In genomic region chr5:134275822-134276221, GRCh38 we compare ENCODE assay signal across 1 cellular context.
TF ChIP-seq lines count a peak whose summit lies in the region.

No MANE protein-coding gene starts in this region.

TF ChIP-seq in GM12878, 131 proteins besides CTCF, POLR2A, EP300 and RAD21:
- TF ChIP-seq, protein P1, sequence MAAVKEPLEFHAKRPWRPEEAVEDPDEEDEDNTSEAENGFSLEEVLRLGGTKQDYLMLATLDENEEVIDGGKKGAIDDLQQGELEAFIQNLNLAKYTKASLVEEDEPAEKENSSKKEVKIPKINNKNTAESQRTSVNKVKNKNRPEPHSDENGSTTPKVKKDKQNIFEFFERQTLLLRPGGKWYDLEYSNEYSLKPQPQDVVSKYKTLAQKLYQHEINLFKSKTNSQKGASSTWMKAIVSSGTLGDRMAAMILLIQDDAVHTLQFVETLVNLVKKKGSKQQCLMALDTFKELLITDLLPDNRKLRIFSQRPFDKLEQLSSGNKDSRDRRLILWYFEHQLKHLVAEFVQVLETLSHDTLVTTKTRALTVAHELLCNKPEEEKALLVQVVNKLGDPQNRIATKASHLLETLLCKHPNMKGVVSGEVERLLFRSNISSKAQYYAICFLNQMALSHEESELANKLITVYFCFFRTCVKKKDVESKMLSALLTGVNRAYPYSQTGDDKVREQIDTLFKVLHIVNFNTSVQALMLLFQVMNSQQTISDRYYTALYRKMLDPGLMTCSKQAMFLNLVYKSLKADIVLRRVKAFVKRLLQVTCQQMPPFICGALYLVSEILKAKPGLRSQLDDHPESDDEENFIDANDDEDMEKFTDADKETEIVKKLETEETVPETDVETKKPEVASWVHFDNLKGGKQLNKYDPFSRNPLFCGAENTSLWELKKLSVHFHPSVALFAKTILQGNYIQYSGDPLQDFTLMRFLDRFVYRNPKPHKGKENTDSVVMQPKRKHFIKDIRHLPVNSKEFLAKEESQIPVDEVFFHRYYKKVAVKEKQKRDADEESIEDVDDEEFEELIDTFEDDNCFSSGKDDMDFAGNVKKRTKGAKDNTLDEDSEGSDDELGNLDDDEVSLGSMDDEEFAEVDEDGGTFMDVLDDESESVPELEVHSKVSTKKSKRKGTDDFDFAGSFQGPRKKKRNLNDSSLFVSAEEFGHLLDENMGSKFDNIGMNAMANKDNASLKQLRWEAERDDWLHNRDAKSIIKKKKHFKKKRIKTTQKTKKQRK (IDR thresholded peaks at IDR 0.05; ENCODE audit: low read depth, low read length), result no peak
- TF ChIP-seq BHLHE40 (IDR thresholded peaks at IDR 0.05; ENCODE audit: borderline replicate concordance in 1 of 2, low read depth in 2 of 2, low read length in 1 of 2) (peak; percentile 72 to 78; a peak in 3 of 4 replicates), CREB1 (IDR thresholded peaks at IDR 0.05; ENCODE audit: low read depth) (no peak), BRCA1 (IDR thresholded peaks at IDR 0.05; ENCODE audit: low read depth, low read length) (no peak), CHD1 (IDR thresholded peaks at IDR 0.05; ENCODE audit: low read depth, low read length) (no peak), POLR2AphosphoS2 (IDR thresholded peaks at IDR 0.05; ENCODE audit: low read depth, low read length) (no peak), CEBPB (IDR thresholded peaks at IDR 0.05; ENCODE audit: borderline replicate concordance in 1 of 2, low read depth in 2 of 2, low read length in 2 of 2) (no peak), RAD51 (IDR thresholded peaks at IDR 0.05) (peak; percentile 25; the same call in 1 of the 2 replicates), RELA (IDR thresholded peaks at IDR 0.05; ENCODE audit: borderline replicate concordance, partially characterized antibody) (no peak), FOXK2 (IDR thresholded peaks at IDR 0.05) (no peak)
